Comparison of ENCODE assay signal across 2 cellular contexts in the genomic region with DNA sequence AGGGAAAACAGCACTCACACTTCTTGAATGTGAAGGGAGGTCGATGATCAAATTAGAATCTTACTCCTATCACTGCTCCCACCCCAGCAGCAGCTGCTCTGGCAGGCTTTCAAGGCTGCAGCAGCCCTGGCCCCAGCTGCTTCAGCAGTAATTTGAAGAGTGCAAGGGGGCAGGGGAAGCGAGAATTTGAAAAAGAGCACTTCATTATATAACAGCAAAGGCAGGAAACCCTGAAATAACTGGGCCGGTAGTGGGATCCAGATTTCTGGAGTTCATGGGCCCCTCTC.
TF ChIP-seq lines count a peak whose summit lies in the region.

No MANE protein-coding gene starts in this region.

TF ChIP-seq in liver, 16 proteins besides CTCF, POLR2A, EP300 and RAD21 (continued from another document):
- TF ChIP-seq, protein P1, sequence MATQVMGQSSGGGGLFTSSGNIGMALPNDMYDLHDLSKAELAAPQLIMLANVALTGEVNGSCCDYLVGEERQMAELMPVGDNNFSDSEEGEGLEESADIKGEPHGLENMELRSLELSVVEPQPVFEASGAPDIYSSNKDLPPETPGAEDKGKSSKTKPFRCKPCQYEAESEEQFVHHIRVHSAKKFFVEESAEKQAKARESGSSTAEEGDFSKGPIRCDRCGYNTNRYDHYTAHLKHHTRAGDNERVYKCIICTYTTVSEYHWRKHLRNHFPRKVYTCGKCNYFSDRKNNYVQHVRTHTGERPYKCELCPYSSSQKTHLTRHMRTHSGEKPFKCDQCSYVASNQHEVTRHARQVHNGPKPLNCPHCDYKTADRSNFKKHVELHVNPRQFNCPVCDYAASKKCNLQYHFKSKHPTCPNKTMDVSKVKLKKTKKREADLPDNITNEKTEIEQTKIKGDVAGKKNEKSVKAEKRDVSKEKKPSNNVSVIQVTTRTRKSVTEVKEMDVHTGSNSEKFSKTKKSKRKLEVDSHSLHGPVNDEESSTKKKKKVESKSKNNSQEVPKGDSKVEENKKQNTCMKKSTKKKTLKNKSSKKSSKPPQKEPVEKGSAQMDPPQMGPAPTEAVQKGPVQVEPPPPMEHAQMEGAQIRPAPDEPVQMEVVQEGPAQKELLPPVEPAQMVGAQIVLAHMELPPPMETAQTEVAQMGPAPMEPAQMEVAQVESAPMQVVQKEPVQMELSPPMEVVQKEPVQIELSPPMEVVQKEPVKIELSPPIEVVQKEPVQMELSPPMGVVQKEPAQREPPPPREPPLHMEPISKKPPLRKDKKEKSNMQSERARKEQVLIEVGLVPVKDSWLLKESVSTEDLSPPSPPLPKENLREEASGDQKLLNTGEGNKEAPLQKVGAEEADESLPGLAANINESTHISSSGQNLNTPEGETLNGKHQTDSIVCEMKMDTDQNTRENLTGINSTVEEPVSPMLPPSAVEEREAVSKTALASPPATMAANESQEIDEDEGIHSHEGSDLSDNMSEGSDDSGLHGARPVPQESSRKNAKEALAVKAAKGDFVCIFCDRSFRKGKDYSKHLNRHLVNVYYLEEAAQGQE (IDR thresholded peaks at IDR 0.05): no peak
- TF ChIP-seq TAF1 (conservative IDR thresholded peaks at IDR 0.05) (no peak), RXRA (IDR thresholded peaks at IDR 0.05) (no peak), HNF4G (IDR thresholded peaks at IDR 0.05) (no peak), FOXA1 (IDR thresholded peaks at IDR 0.05) (no peak), YY1 (IDR thresholded peaks at IDR 0.05) (no peak), NR2F2 (IDR thresholded peaks at IDR 0.05) (no peak), JUND (IDR thresholded peaks at IDR 0.05) (no peak), HNF4A (conservative IDR thresholded peaks at IDR 0.05) (no peak), EGR1 (IDR thresholded peaks at IDR 0.05; ENCODE audit: low read depth in 2 of 2) (no peak), SP1 (IDR thresholded peaks at IDR 0.05) (no peak), FOXA2 (IDR thresholded peaks at IDR 0.05) (no peak)
- TF ChIP-seq, protein P2, sequence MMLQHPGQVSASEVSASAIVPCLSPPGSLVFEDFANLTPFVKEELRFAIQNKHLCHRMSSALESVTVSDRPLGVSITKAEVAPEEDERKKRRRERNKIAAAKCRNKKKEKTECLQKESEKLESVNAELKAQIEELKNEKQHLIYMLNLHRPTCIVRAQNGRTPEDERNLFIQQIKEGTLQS (IDR thresholded peaks at IDR 0.05): no peak
- TF ChIP-seq, protein P3, sequence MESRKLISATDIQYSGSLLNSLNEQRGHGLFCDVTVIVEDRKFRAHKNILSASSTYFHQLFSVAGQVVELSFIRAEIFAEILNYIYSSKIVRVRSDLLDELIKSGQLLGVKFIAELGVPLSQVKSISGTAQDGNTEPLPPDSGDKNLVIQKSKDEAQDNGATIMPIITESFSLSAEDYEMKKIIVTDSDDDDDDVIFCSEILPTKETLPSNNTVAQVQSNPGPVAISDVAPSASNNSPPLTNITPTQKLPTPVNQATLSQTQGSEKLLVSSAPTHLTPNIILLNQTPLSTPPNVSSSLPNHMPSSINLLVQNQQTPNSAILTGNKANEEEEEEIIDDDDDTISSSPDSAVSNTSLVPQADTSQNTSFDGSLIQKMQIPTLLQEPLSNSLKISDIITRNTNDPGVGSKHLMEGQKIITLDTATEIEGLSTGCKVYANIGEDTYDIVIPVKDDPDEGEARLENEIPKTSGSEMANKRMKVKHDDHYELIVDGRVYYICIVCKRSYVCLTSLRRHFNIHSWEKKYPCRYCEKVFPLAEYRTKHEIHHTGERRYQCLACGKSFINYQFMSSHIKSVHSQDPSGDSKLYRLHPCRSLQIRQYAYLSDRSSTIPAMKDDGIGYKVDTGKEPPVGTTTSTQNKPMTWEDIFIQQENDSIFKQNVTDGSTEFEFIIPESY (IDR thresholded peaks at IDR 0.05): no peak
- TF ChIP-seq, protein P4, sequence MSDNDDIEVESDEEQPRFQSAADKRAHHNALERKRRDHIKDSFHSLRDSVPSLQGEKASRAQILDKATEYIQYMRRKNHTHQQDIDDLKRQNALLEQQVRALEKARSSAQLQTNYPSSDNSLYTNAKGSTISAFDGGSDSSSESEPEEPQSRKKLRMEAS (IDR thresholded peaks at IDR 0.05): no peak

TF ChIP-seq in HepG2, 621 proteins besides CTCF, POLR2A, EP300 and RAD21 (continued from another document and continues in another):
- TF ChIP-seq, protein P5, sequence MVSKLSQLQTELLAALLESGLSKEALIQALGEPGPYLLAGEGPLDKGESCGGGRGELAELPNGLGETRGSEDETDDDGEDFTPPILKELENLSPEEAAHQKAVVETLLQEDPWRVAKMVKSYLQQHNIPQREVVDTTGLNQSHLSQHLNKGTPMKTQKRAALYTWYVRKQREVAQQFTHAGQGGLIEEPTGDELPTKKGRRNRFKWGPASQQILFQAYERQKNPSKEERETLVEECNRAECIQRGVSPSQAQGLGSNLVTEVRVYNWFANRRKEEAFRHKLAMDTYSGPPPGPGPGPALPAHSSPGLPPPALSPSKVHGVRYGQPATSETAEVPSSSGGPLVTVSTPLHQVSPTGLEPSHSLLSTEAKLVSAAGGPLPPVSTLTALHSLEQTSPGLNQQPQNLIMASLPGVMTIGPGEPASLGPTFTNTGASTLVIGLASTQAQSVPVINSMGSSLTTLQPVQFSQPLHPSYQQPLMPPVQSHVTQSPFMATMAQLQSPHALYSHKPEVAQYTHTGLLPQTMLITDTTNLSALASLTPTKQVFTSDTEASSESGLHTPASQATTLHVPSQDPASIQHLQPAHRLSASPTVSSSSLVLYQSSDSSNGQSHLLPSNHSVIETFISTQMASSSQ (IDR thresholded peaks at IDR 0.05; ENCODE audit: low read depth): no peak
- TF ChIP-seq, protein P5 (CRISPR knock-in tag; IDR thresholded peaks at IDR 0.05; ENCODE audit: borderline replicate concordance): no peak
- TF ChIP-seq, protein P6, sequence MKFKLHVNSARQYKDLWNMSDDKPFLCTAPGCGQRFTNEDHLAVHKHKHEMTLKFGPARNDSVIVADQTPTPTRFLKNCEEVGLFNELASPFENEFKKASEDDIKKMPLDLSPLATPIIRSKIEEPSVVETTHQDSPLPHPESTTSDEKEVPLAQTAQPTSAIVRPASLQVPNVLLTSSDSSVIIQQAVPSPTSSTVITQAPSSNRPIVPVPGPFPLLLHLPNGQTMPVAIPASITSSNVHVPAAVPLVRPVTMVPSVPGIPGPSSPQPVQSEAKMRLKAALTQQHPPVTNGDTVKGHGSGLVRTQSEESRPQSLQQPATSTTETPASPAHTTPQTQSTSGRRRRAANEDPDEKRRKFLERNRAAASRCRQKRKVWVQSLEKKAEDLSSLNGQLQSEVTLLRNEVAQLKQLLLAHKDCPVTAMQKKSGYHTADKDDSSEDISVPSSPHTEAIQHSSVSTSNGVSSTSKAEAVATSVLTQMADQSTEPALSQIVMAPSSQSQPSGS (CRISPR knock-in tag; IDR thresholded peaks at IDR 0.05): no peak
- TF ChIP-seq RFXAP (CRISPR knock-in tag; IDR thresholded peaks at IDR 0.05; ENCODE audit: borderline replicate concordance) (no peak), ZNF230 (CRISPR knock-in tag; IDR thresholded peaks at IDR 0.05) (no peak), HES4 (CRISPR knock-in tag; IDR thresholded peaks at IDR 0.05; ENCODE audit: borderline replicate concordance) (no peak), ZNF572 (CRISPR knock-in tag; IDR thresholded peaks at IDR 0.05) (no peak), ZNF552 (CRISPR knock-in tag; IDR thresholded peaks at IDR 0.05; ENCODE audit: borderline replicate concordance) (no peak), ZNF747 (CRISPR knock-in tag; IDR thresholded peaks at IDR 0.05; ENCODE audit: borderline replicate concordance) (no peak), RFXANK (CRISPR knock-in tag; IDR thresholded peaks at IDR 0.05) (no peak), DMAP1 (CRISPR knock-in tag; IDR thresholded peaks at IDR 0.05) (no peak), SYNCRIP (IDR thresholded peaks at IDR 0.05; ENCODE audit: insufficient read depth, low read depth, low read length) (no peak), ZBTB42 (CRISPR knock-in tag; IDR thresholded peaks at IDR 0.05) (no peak), ZFP36 (IDR thresholded peaks at IDR 0.05; ENCODE audit: borderline replicate concordance, low read depth, low read length, partially characterized antibody) (no peak)
- TF ChIP-seq, protein P7, sequence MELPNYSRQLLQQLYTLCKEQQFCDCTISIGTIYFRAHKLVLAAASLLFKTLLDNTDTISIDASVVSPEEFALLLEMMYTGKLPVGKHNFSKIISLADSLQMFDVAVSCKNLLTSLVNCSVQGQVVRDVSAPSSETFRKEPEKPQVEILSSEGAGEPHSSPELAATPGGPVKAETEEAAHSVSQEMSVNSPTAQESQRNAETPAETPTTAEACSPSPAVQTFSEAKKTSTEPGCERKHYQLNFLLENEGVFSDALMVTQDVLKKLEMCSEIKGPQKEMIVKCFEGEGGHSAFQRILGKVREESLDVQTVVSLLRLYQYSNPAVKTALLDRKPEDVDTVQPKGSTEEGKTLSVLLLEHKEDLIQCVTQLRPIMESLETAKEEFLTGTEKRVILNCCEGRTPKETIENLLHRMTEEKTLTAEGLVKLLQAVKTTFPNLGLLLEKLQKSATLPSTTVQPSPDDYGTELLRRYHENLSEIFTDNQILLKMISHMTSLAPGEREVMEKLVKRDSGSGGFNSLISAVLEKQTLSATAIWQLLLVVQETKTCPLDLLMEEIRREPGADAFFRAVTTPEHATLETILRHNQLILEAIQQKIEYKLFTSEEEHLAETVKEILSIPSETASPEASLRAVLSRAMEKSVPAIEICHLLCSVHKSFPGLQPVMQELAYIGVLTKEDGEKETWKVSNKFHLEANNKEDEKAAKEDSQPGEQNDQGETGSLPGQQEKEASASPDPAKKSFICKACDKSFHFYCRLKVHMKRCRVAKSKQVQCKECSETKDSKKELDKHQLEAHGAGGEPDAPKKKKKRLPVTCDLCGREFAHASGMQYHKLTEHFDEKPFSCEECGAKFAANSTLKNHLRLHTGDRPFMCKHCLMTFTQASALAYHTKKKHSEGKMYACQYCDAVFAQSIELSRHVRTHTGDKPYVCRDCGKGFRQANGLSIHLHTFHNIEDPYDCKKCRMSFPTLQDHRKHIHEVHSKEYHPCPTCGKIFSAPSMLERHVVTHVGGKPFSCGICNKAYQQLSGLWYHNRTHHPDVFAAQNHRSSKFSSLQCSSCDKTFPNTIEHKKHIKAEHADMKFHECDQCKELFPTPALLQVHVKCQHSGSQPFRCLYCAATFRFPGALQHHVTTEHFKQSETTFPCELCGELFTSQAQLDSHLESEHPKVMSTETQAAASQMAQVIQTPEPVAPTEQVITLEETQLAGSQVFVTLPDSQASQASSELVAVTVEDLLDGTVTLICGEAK (IDR thresholded peaks at IDR 0.05): no peak
- TF ChIP-seq, protein P7 (CRISPR knock-in tag; IDR thresholded peaks at IDR 0.05): no peak
- TF ChIP-seq, protein P8, sequence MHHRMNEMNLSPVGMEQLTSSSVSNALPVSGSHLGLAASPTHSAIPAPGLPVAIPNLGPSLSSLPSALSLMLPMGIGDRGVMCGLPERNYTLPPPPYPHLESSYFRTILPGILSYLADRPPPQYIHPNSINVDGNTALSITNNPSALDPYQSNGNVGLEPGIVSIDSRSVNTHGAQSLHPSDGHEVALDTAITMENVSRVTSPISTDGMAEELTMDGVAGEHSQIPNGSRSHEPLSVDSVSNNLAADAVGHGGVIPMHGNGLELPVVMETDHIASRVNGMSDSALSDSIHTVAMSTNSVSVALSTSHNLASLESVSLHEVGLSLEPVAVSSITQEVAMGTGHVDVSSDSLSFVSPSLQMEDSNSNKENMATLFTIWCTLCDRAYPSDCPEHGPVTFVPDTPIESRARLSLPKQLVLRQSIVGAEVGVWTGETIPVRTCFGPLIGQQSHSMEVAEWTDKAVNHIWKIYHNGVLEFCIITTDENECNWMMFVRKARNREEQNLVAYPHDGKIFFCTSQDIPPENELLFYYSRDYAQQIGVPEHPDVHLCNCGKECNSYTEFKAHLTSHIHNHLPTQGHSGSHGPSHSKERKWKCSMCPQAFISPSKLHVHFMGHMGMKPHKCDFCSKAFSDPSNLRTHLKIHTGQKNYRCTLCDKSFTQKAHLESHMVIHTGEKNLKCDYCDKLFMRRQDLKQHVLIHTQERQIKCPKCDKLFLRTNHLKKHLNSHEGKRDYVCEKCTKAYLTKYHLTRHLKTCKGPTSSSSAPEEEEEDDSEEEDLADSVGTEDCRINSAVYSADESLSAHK (CRISPR knock-in tag; IDR thresholded peaks at IDR 0.05; ENCODE audit: borderline replicate concordance): no peak
- TF ChIP-seq, protein P9, sequence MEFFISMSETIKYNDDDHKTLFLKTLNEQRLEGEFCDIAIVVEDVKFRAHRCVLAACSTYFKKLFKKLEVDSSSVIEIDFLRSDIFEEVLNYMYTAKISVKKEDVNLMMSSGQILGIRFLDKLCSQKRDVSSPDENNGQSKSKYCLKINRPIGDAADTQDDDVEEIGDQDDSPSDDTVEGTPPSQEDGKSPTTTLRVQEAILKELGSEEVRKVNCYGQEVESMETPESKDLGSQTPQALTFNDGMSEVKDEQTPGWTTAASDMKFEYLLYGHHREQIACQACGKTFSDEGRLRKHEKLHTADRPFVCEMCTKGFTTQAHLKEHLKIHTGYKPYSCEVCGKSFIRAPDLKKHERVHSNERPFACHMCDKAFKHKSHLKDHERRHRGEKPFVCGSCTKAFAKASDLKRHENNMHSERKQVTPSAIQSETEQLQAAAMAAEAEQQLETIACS (CRISPR knock-in tag; IDR thresholded peaks at IDR 0.05): no peak
